In genomic region chr13:67299731-67300130, GRCh38 we compare ENCODE assay signal across 22 cellular contexts.
A peak's percentile ranks its signal among the peaks of the same experiment; 100 is the strongest.
DNase-seq lines count a peak whose midpoint lies in the region; ATAC-seq, FAIRE-seq and TF ChIP-seq lines count a peak whose summit lies in the region.
"Had no signal": no experiment of that assay in that cellular context is flagged by ENCODE, and none has a peak within 500 bp of the region (broad histone marks: within the 10 kb centered on the region; RNA-seq: fewer than 3 reads in every experiment).

No MANE protein-coding gene starts in this region.

- intact Hi-C loops in endothelial cell of umbilical vein (cut with micrococcal nuclease), result no loop called here

- no peak overlapping the region for H3K27ac Mint-ChIP-seq in naive thymus-derived CD8-positive, alpha-beta T cell
- H3K27ac Mint-ChIP-seq: activated naive CD4-positive, alpha-beta T cell treated with anti-CD3 and anti-CD28 coated beads, Interleukin-2, amount 10 ng/mL, durations not matched to agents 7 days and 5 days; CD8-positive, alpha-beta memory T cell; IgD-negative memory B cell had no signal

- H3K27me3 Mint-ChIP-seq in naive thymus-derived CD8-positive, alpha-beta T cell, result no peaks in the 10 kb centered on the region
- H3K27me3 Mint-ChIP-seq: activated naive CD4-positive, alpha-beta T cell treated with anti-CD3 and anti-CD28 coated beads, Interleukin-2, amount 10 ng/mL, durations not matched to agents 7 days and 5 days; CD8-positive, alpha-beta memory T cell; IgD-negative memory B cell had no signal

- H3K4me2 ChIP-seq in OCI-LY3 (ENCODE audit: low read length) (no peak overlapping the region), endothelial cell of umbilical vein (ENCODE audit: insufficient read depth, low read length) (no peak overlapping the region)

- POLR2A ChIA-PET in endothelial cell of umbilical vein (lab: Charles Lee), result no interaction called here
- POLR2A ChIA-PET in naive thymus-derived CD8-positive, alpha-beta T cell (lab: Charles Lee), result no interaction called here

- peaks cover 0 to 20% (median 0%) of the 10 kb centered on the region in 9 donors for H3K9me3 Mint-ChIP-seq in naive thymus-derived CD8-positive, alpha-beta T cell
- H3K9me3 Mint-ChIP-seq: activated naive CD4-positive, alpha-beta T cell treated with anti-CD3 and anti-CD28 coated beads, Interleukin-2, amount 10 ng/mL, durations not matched to agents 7 days and 5 days had no signal

- no peaks in the 10 kb centered on the region for H3K9me3 ChIP-seq in OCI-LY3 (ENCODE audit: insufficient read depth, low read length)
- H3K9me3 ChIP-seq in endothelial cell of umbilical vein (replicated peaks; ENCODE audit: control insufficient read depth, insufficient read depth, low read length), result no peaks in the 10 kb centered on the region
- H3K9me3 ChIP-seq: body of pancreas, gastroesophageal sphincter, left ventricle myocardium inferior, ovary, Peyer's patch, suprapubic skin had no signal

- no peak for ATAC-seq in GM18858 (IDR thresholded peaks at IDR 0.05; ENCODE audit: unreplicated experiment)
- ATAC-seq in naive thymus-derived CD8-positive, alpha-beta T cell, result no peak

- dilution Hi-C loops in endothelial cell of umbilical vein (cut with MboI; ENCODE audit: extremely low pct_ligation_motif_present, low sequenced_read_pairs), result no loop called here

- H3K27ac ChIP-seq in OCI-LY3 (ENCODE audit: low read length), result no peak overlapping the region
- peak overlapping the region; percentile 20 for H3K27ac ChIP-seq in endothelial cell of umbilical vein (ENCODE audit: insufficient read depth, low read depth, low read length)
- H3K27ac ChIP-seq: body of pancreas, gastroesophageal sphincter, left ventricle myocardium inferior, ovary, Peyer's patch, suprapubic skin had no signal

- H2AFZ ChIP-seq in OCI-LY3 (ENCODE audit: low read depth, low read length) (peak overlapping the region; percentile 62; the same call in 1 of the 2 replicates), endothelial cell of umbilical vein (ENCODE audit: low read depth, low read length) (no peak overlapping the region)

- BruUV-seq in endothelial cell of umbilical vein (replicated peaks; lab: Mats Ljungman, UMichigan), result no TSS peak

- H4K20me1 ChIP-seq in OCI-LY3 (ENCODE audit: insufficient read depth, low read length) (no peaks in the 10 kb centered on the region), endothelial cell of umbilical vein (replicated peaks; ENCODE audit: control insufficient read depth, extremely low read depth, insufficient read depth, low read length) (no peaks in the 10 kb centered on the region)

- H3K4me1 Mint-ChIP-seq in naive thymus-derived CD8-positive, alpha-beta T cell, result no peaks in the 10 kb centered on the region
- H3K4me1 Mint-ChIP-seq: activated naive CD4-positive, alpha-beta T cell treated with anti-CD3 and anti-CD28 coated beads, Interleukin-2, amount 10 ng/mL, durations not matched to agents 7 days and 5 days; CD8-positive, alpha-beta memory T cell had no signal

- DNase-seq in GM03348 (ENCODE audit: low spot score) (peak; percentile 6), endothelial cell of umbilical vein (ENCODE audit: low read depth, low spot score) (no peak), kidney tubule cell (ENCODE audit: low spot score) (peak; percentile 70), NCI-H1930 (lab: John Stamatoyannopoulos, UW) (no peak)
- DNase-seq in stimulated activated CD4-positive, alpha-beta T cell treated with anti-CD3 and anti-CD28 coated beads, Interleukin-12 subunit alpha, Interleukin-12 subunit beta, amount 100 ng/mL, for 4 hours, result no peak
- DNase-seq in naive thymus-derived CD8-positive, alpha-beta T cell, result no peak
- DNase-seq: activated CD4-positive, alpha-beta T cell treated with anti-CD3 and anti-CD28 coated beads, Interleukin-2, amount 50 U/mL, for 1 hour; activated naive CD4-positive, alpha-beta T cell treated with anti-CD3 and anti-CD28 coated beads, Interleukin-2, amount 10 ng/mL, durations not matched to agents 7 days and 5 days; body of pancreas; CD8-positive, alpha-beta memory T cell; left ventricle myocardium inferior; NCI-H2107; NCI-H748 treated with DMSO at 0.1 percent for 48 hours; ovary; Peyer's patch; stimulated activated CD4-positive, alpha-beta T cell treated with anti-CD3 and anti-CD28 coated beads, Interleukin-4, amount 100 ng/mL, for 4 hours; stimulated activated CD8-positive, alpha-beta memory T cell treated with anti-CD3 and anti-CD28 coated beads, Interleukin-4, amount 100 ng/mL, for 48 hours had no signal

- H3K27me3 ChIP-seq in OCI-LY3 (ENCODE audit: low read depth, low read length), result no peaks in the 10 kb centered on the region
- H3K27me3 ChIP-seq in endothelial cell of umbilical vein (ENCODE audit: control insufficient read depth in 2 of 2, insufficient read depth in 2 of 2, low read length in 2 of 2), result no peaks in the 10 kb centered on the region
- H3K27me3 ChIP-seq: body of pancreas, gastroesophageal sphincter, ovary, Peyer's patch, suprapubic skin had no signal

- H3K79me2 ChIP-seq in OCI-LY3 (ENCODE audit: low read length) (no peaks in the 10 kb centered on the region), endothelial cell of umbilical vein (ENCODE audit: control insufficient read depth, insufficient read depth, low read length) (no peaks in the 10 kb centered on the region)

- no peaks in the 10 kb centered on the region for H3K36me3 ChIP-seq in OCI-LY3 (replicated peaks; ENCODE audit: low read depth, low read length)
- no peaks in the 10 kb centered on the region for H3K36me3 ChIP-seq in endothelial cell of umbilical vein (ENCODE audit: control insufficient read depth in 2 of 2, extremely low read depth in 1 of 2, insufficient read depth in 2 of 2, low read length in 2 of 2)
- H3K36me3 ChIP-seq: gastroesophageal sphincter, left ventricle myocardium inferior, ovary, Peyer's patch, suprapubic skin had no signal

- TF ChIP-seq CTCF in OCI-LY3 (IDR thresholded peaks at IDR 0.05; ENCODE audit: low read depth, low read length), result no peak
- TF ChIP-seq CTCF in endothelial cell of umbilical vein (IDR thresholded peaks at IDR 0.05; ENCODE audit: extremely low read depth in 1 of 2, insufficient read depth in 1 of 2, low read depth in 1 of 2, low read length in 2 of 2), result no peak

- FAIRE-seq in endothelial cell of umbilical vein (lab: Jason Lieb, UNC), result no peak

- H3K9me1 ChIP-seq in endothelial cell of umbilical vein (replicated peaks; ENCODE audit: control insufficient read depth, extremely low read depth, insufficient read depth, low read length), result no peaks in the 10 kb centered on the region

- H3K9ac ChIP-seq in OCI-LY3 (ENCODE audit: low read length) (no peak overlapping the region), endothelial cell of umbilical vein (replicated peaks; ENCODE audit: extremely low read depth, insufficient read depth, low read length) (no peak overlapping the region)

- H3K4me3 Mint-ChIP-seq in naive thymus-derived CD8-positive, alpha-beta T cell, result no peak overlapping the region
- H3K4me3 Mint-ChIP-seq: activated naive CD4-positive, alpha-beta T cell treated with anti-CD3 and anti-CD28 coated beads, Interleukin-2, amount 10 ng/mL, durations not matched to agents 7 days and 5 days; CD8-positive, alpha-beta memory T cell; IgD-negative memory B cell had no signal

- TF ChIP-seq POLR2A in endothelial cell of umbilical vein (IDR thresholded peaks at IDR 0.05; ENCODE audit: low read depth, low read length), result no peak

- CTCF ChIA-PET in endothelial cell of umbilical vein (lab: Charles Lee), result no interaction called here

- H3K4me3 ChIP-seq in OCI-LY3 (ENCODE audit: low read length) (no peak overlapping the region), endothelial cell of umbilical vein (replicated peaks in 1 of 3; ENCODE audit: insufficient read depth in 1 of 3, low read depth in 1 of 3, low read length in 3 of 3) (no peak overlapping the region)
- H3K4me3 ChIP-seq: body of pancreas, gastroesophageal sphincter, left ventricle myocardium inferior, ovary, Peyer's patch, suprapubic skin had no signal

- no peaks in the 10 kb centered on the region for H3K36me3 Mint-ChIP-seq in naive thymus-derived CD8-positive, alpha-beta T cell
- H3K36me3 Mint-ChIP-seq: activated naive CD4-positive, alpha-beta T cell treated with anti-CD3 and anti-CD28 coated beads, Interleukin-2, amount 10 ng/mL, durations not matched to agents 7 days and 5 days; CD8-positive, alpha-beta memory T cell had no signal

- no peaks in the 10 kb centered on the region for H3K4me1 ChIP-seq in OCI-LY3 (ENCODE audit: low read length)
- no peaks in the 10 kb centered on the region for H3K4me1 ChIP-seq in endothelial cell of umbilical vein (ENCODE audit: control insufficient read depth, extremely low read depth, insufficient read depth, low read length)
- H3K4me1 ChIP-seq: body of pancreas, gastroesophageal sphincter, left ventricle myocardium inferior, Peyer's patch, suprapubic skin had no signal

TF ChIP-seq in endothelial cell of umbilical vein, 7 proteins besides CTCF, POLR2A, EP300 and RAD21:
- TF ChIP-seq GATA2 (IDR thresholded peaks at IDR 0.05; ENCODE audit: insufficient read depth, insufficient read length, low read depth, low read length) (no peak), MYC (IDR thresholded peaks at IDR 0.05; ENCODE audit: low read depth, low read length) (no peak), MAX (IDR thresholded peaks at IDR 0.05; ENCODE audit: insufficient read depth, insufficient read length) (no peak), POLR2AphosphoS5 (IDR thresholded peaks at IDR 0.05; ENCODE audit: insufficient read depth, low read depth, low read length) (no peak), FOS (IDR thresholded peaks at IDR 0.05; ENCODE audit: borderline replicate concordance, insufficient read depth, low read length) (no peak), JUN (IDR thresholded peaks at IDR 0.05; ENCODE audit: borderline replicate concordance, insufficient read depth, insufficient read length, low read depth) (no peak), EZH2 (IDR thresholded peaks at IDR 0.05; ENCODE audit: borderline replicate concordance, low read depth, low read length, severe bottlenecking) (no peak)

Comparison
In these comparisons a context has a peak if more than half of its experiments do, and no peak if none do; other contexts are left out.
1. DNase-seq: peak in GM03348 (single experiment) and kidney tubule cell (single experiment); none in endothelial cell of umbilical vein (single experiment), NCI-H1930 (0 of 2), stimulated activated CD4-positive, alpha-beta T cell treated with anti-CD3 and anti-CD28 coated beads, Interleukin-12 subunit alpha, Interleukin-12 subunit beta, amount 100 ng/mL, for 4 hours (single experiment) and naive thymus-derived CD8-positive, alpha-beta T cell (0 of 10).